Comparison of ENCODE assay signal across 15 cellular contexts in genomic region chr6:20416063-20416454, GRCh38. TPM values are rescaled to one million over a fixed set of nuclear protein-coding genes. Genes with fewer than 3 reads are reported as not detected.
A peak's percentile ranks its signal among the peaks of the same experiment; 100 is the strongest.
DNase-seq lines count a peak whose midpoint lies in the region; ATAC-seq, FAIRE-seq and TF ChIP-seq lines count a peak whose summit lies in the region.
"Had no signal": no experiment of that assay in that cellular context is flagged by ENCODE, and none has a peak within 500 bp of the region (broad histone marks: within the 10 kb centered on the region; RNA-seq: fewer than 3 reads in every experiment).

No MANE protein-coding gene starts in this region.

- H3K36me3 ChIP-seq in K562 (ENCODE audit: control insufficient read depth, insufficient read depth, low read length) = peaks cover 79% of the 10 kb centered on the region
- H3K36me3 ChIP-seq: thyroid gland had no signal

- H3K9me3 ChIP-seq in K562 (replicated peaks; ENCODE audit: control insufficient read depth, insufficient read depth, low read depth, low read length) = no peaks in the 10 kb centered on the region
- H3K9me3 ChIP-seq: thyroid gland had no signal

- peak overlapping the region; percentile 76 for H3K27ac ChIP-seq in K562 (ENCODE audit: extremely low read depth, low read depth, low read length)
- H3K27ac ChIP-seq: 22Rv1, epithelial cell of prostate, SJSA1, thyroid gland had no signal

- no peak for TF ChIP-seq CTCF in K562 (IDR thresholded peaks at IDR 0.05 in 2 of 3, conservative IDR thresholded peaks at IDR 0.05 in 1 of 3; ENCODE audit: insufficient read depth in 2 of 3, low read depth in 1 of 3, low read length in 3 of 3)
- no peak for TF ChIP-seq CTCF in progenitor cell of endocrine pancreas (IDR thresholded peaks at IDR 0.05; ENCODE audit: unreplicated experiment)

- peaks cover 4% of the 10 kb centered on the region for H3K9me1 ChIP-seq in K562 (ENCODE audit: control insufficient read depth, insufficient read depth, low read length)

- FAIRE-seq in K562 (lab: Jason Lieb, UNC) = no peak

- peaks cover 48% of the 10 kb centered on the region for H3K36me3 Mint-ChIP-seq in activated CD4-positive, alpha-beta T cell treated with anti-CD3 and anti-CD28 coated beads for 36 hours (ENCODE audit: low read depth)
- H3K36me3 Mint-ChIP-seq in progenitor cell of endocrine pancreas (ENCODE audit: insufficient read depth) = peaks cover 15% of the 10 kb centered on the region

- peak; percentile 39 for ATAC-seq in activated CD4-positive, alpha-beta T cell treated with anti-CD3 and anti-CD28 coated beads for 36 hours
- ATAC-seq in K562 = peak; percentile 2; the same call in 2 of the 3 replicates

- TF ChIP-seq EP300 in K562 (IDR thresholded peaks at IDR 0.05; ENCODE audit: low read length) = no peak

- H3K27ac Mint-ChIP-seq in activated CD4-positive, alpha-beta T cell treated with anti-CD3 and anti-CD28 coated beads for 36 hours = no peak overlapping the region
- peak overlapping the region; percentile 8 for H3K27ac Mint-ChIP-seq in progenitor cell of endocrine pancreas

- no peak for TF ChIP-seq RAD21 in K562 (CRISPR knock-in tag; conservative IDR thresholded peaks at IDR 0.05 in 1 of 2, IDR thresholded peaks at IDR 0.05 in 1 of 2)

- CTCF ChIA-PET in activated CD4-positive, alpha-beta T cell treated with anti-CD3 and anti-CD28 coated beads for 36 hours (lab: Charles Lee) = interaction anchor here (5.1 kb wide), 1 partner anchor 11 kb away, joined by 21 read pairs; no protein-coding TSS in a partner anchor
- CTCF ChIA-PET in K562 (lab: Yijun Ruan, JAX; ENCODE audit: low intra/inter-chr PET ratio) = no interaction called here

- intact Hi-C loops in activated CD4-positive, alpha-beta T cell treated with anti-CD3 and anti-CD28 coated beads for 36 hours (cut with DNase I, micrococcal nuclease) = no loop called here
- intact Hi-C loops in K562 (cut with micrococcal nuclease) = no loop called here

- H4K20me1 ChIP-seq in K562 (replicated peaks; ENCODE audit: control insufficient read depth, insufficient read depth, low read length) = peaks cover 46% of the 10 kb centered on the region

- TF ChIP-seq POLR2A in K562 (conservative IDR thresholded peaks at IDR 0.05) = no peak

- no TSS peak for BruUV-seq in K562 (replicated peaks; lab: Mats Ljungman, UMichigan)

- H3K4me2 ChIP-seq in K562 (ENCODE audit: insufficient read depth, low read length) = peak overlapping the region; percentile 59

- peaks cover 41 to 81% of the 10 kb centered on the region in 2 experiments for H3K4me1 ChIP-seq in K562 (replicated peaks in 1 of 2; ENCODE audit: control insufficient read depth in 2 of 2, insufficient read depth in 2 of 2, low read length in 2 of 2)
- H3K4me1 ChIP-seq: SJSA1, thyroid gland had no signal

- 41% methylated on average over 4 of the region's 4 CpGs for WGBS in K562 (ENCODE audit: insufficient coverage, low coverage, missing lambda C conversion rate)

- peak; percentile 18 for DNase-seq in activated CD4-positive, alpha-beta T cell treated with anti-CD3 and anti-CD28 coated beads for 36 hours
- no peak for DNase-seq in activated CD4-positive, alpha-beta T cell treated with anti-CD3 and anti-CD28 coated beads for 1 hour
- DNase-seq in KBM-7 = peak; percentile 40
- DNase-seq in K562 (ENCODE audit: extremely low read depth in 1 of 4, low spot score in 3 of 4) = no peak
- DNase-seq in progenitor cell of endocrine pancreas (ENCODE audit: low spot score, unreplicated experiment) = no peak
- DNase-seq in foreskin melanocyte = no peak
- DNase-seq in GF-D8 (lab: John Stamatoyannopoulos, UW) = no peak
- no peak for DNase-seq in cerebellar nuclear complex (lab: John Stamatoyannopoulos, UW)
- DNase-seq: GOT3, IMR-90, NCI-H345, thyroid gland had no signal

- no peaks in the 10 kb centered on the region for H3K27me3 ChIP-seq in K562 (ENCODE audit: control insufficient read depth in 2 of 2, insufficient read depth in 2 of 2, low read length in 2 of 2)
- H3K27me3 ChIP-seq: SJSA1, thyroid gland had no signal

- peak overlapping the region; percentile 7 to 55; a peak in 2 of 4 replicates for H3K9ac ChIP-seq in K562 (ENCODE audit: insufficient read depth in 1 of 2, low read depth in 2 of 2, low read length in 2 of 2)

- no peak overlapping the region for H3K4me3 ChIP-seq in K562
- H3K4me3 ChIP-seq: SJSA1, thyroid gland had no signal

- in situ Hi-C loops in KBM-7 (cut with MboI; ENCODE audit: low pct_unique_long_range_greater_than_20kb, low sequenced_read_pairs) = no loop called here
- in situ Hi-C loops in K562 (cut with MboI) = no loop called here

- peaks cover 100% of the 10 kb centered on the region for H3K79me2 ChIP-seq in K562 (ENCODE audit: control insufficient read depth, insufficient read depth, low read length)

- peaks cover 3% of the 10 kb centered on the region for H3K9me3 Mint-ChIP-seq in activated CD4-positive, alpha-beta T cell treated with anti-CD3 and anti-CD28 coated beads for 36 hours (ENCODE audit: low read depth)
- H3K9me3 Mint-ChIP-seq in progenitor cell of endocrine pancreas (ENCODE audit: low read depth) = peaks cover 3% of the 10 kb centered on the region

- H3K27me3 Mint-ChIP-seq in activated CD4-positive, alpha-beta T cell treated with anti-CD3 and anti-CD28 coated beads for 36 hours = no peaks in the 10 kb centered on the region
- H3K27me3 Mint-ChIP-seq in progenitor cell of endocrine pancreas = no peaks in the 10 kb centered on the region

- no peak overlapping the region for H3K4me3 Mint-ChIP-seq in activated CD4-positive, alpha-beta T cell treated with anti-CD3 and anti-CD28 coated beads for 36 hours
- H3K4me3 Mint-ChIP-seq in progenitor cell of endocrine pancreas (ENCODE audit: low read depth) = no peak overlapping the region

- POLR2A ChIA-PET in activated CD4-positive, alpha-beta T cell treated with anti-CD3 and anti-CD28 coated beads for 36 hours (lab: Charles Lee) = no interaction called here
- POLR2A ChIA-PET in K562 (lab: Yijun Ruan, JAX) = interaction anchor here (0.5 kb wide), 2 partner anchors 43 to 83 kb away, joined by 3 to 5 read pairs; no protein-coding TSS in a partner anchor

- peaks cover 58% of the 10 kb centered on the region for H3K4me1 Mint-ChIP-seq in activated CD4-positive, alpha-beta T cell treated with anti-CD3 and anti-CD28 coated beads for 36 hours
- H3K4me1 Mint-ChIP-seq in progenitor cell of endocrine pancreas (ENCODE audit: low read depth) = peaks cover 31% of the 10 kb centered on the region

- H2AFZ ChIP-seq in K562 (ENCODE audit: low read depth, low read length) = no peak overlapping the region

RNA-seq across cellular contexts. Expression of gene E2F3, which starts 14.4 kb away (rescaled TPM):
- 10 to 100 TPM; 17.3 to 17.5 TPM for total RNA-seq in activated CD4-positive, alpha-beta T cell treated with anti-CD3 and anti-CD28 coated beads for 36 hours
- total RNA-seq in K562 (2011; cell fraction: chromatin; rRNA removed; ENCODE audit: low replicate concordance) = 24.9 and 55.4 TPM in 2 replicates
- total RNA-seq in K562 (2011; cell fraction: nucleolus; rRNA removed) = 17.5 and 22.4 TPM in 2 replicates
- 30.3 and 42.3 TPM in 2 replicates for total RNA-seq in K562 (2011; cell fraction: nucleoplasm; rRNA removed)
- total RNA-seq in K562 (2014; rRNA removed) (11.1 and 13.2 TPM in 2 replicates), K562 (2014; rRNA removed; fragmentation: Illumina TruSeq; extraction: Trizol) (29.6 and 33.6 TPM in 2 replicates), K562 (2015; rRNA removed; fragmentation: Illumina TruSeq; extraction: Trizol) (25.9 and 26.5 TPM in 2 replicates), K562 (2021) (41.3 and 44.7 TPM in 2 replicates), progenitor cell of endocrine pancreas (32.5 and 33.2 TPM in 2 replicates)
- polyA plus RNA-seq in K562 (2011; rRNA removed) (26.3 and 31.6 TPM in 2 replicates), K562 (2014; fragmentation: Illumina TruSeq; extraction: Trizol) (41.2 and 41.6 TPM in 2 replicates), K562 (2014; fragmentation: Nextera tagmentation; extraction: Ambion mirVana) (10 to 100 TPM; 11.8 to 14.8 TPM), K562 (2014; rRNA removed) (23.8 and 27.2 TPM in 2 replicates)
- polyA plus RNA-seq in K562 (2011; cell fraction: cytosol; rRNA removed) = 8.7 and 15.4 TPM in 2 replicates
- 40.0 and 46.3 TPM in 2 replicates for polyA plus RNA-seq in K562 (2011; cell fraction: nucleus; rRNA removed)
- polyA plus RNA-seq in K562 (2012) = 24.2 and 27.2 TPM in 2 replicates
- polyA minus RNA-seq in K562 (2011; rRNA and poly(A)+ RNA removed) = 26.4 and 27.4 TPM in 2 replicates
- 15.8 and 21.2 TPM in 2 replicates for polyA minus RNA-seq in K562 (2011; cell fraction: cytosol; rRNA and poly(A)+ RNA removed)
- polyA minus RNA-seq in K562 (2011; cell fraction: nucleus; rRNA and poly(A)+ RNA removed) = 12.7 and 14.9 TPM in 2 replicates

Comparison
In these comparisons a context has a peak if more than half of its experiments do, and no peak if none do; other contexts are left out.
1. DNase-seq: peak in activated CD4-positive, alpha-beta T cell treated with anti-CD3 and anti-CD28 coated beads for 36 hours (single experiment) and KBM-7 (single experiment); none in activated CD4-positive, alpha-beta T cell treated with anti-CD3 and anti-CD28 coated beads for 1 hour (single experiment), K562 (0 of 4), progenitor cell of endocrine pancreas (single experiment), foreskin melanocyte (single experiment), GF-D8 (single experiment) and cerebellar nuclear complex (0 of 2).